ENCODE assay signal across 8 cellular contexts in the genomic region with DNA sequence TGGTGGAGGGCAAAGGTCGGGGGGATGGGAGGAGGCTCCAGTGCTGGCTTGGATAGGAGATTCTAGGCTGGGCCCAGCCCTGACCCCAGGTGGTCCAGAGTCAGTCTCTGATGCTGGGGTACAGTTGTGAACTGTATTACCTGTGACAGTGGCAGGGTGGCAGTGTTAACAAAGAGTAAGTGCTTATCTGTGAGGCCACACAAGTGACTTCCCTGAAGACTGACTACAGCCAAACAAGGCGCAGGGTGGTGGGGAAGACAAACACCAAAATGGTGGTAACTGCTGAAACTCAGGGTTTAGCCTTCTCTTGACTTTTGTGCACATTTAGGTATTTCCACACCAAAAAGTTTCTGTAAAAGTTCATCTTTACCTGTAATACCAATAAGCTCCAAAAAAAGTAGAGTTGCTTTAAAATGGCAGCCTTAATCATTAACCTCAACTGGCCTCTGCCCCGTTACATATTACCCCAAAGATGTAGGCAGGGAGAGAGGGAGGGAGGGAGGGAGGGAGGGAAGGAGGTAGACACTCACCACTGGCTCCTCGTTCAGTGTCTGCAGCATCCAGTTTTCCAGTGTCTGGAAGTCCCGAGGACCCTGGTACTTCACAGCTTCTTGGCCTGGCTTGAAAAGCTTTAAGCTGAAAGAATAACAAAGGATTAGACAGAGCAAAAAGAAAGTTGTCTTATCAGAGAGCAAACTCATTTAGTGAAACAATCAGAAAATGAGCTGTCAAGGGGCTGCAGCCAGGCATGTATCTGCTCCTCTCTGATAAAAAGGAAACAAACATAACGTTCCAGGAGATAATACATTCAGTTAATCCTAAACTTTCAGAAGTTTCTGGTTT.
DNase-seq lines count a peak whose midpoint lies in the region; ATAC-seq and TF ChIP-seq lines count a peak whose summit lies in the region.

No MANE protein-coding gene starts in this region.

- H3K4me3 ChIP-seq in choroid plexus epithelial cell (ENCODE audit: low read depth, low read length), result no peak overlapping the region
- no peak overlapping the region for H3K4me3 ChIP-seq in retinal pigment epithelial cell (ENCODE audit: low read length)

- ATAC-seq in HG02623 (IDR thresholded peaks at IDR 0.05; ENCODE audit: unreplicated experiment), result no peak
- no peak for ATAC-seq in GM19395 (IDR thresholded peaks at IDR 0.05; ENCODE audit: unreplicated experiment)

- peak; percentile 8 for DNase-seq in NCI-H146 (lab: John Stamatoyannopoulos, UW)
- no peak for DNase-seq in NCI-H146 treated with DMSO at 0.1 percent for 48 hours (lab: John Stamatoyannopoulos, UW; ENCODE audit: unreplicated experiment)
- DNase-seq in HK-2 (ENCODE audit: unreplicated experiment), result peak; percentile 25
- DNase-seq in choroid plexus epithelial cell (ENCODE audit: low read depth), result no peak
- DNase-seq in retinal pigment epithelial cell (ENCODE audit: low read depth), result no peak
- DNase-seq in stimulated activated CD4-positive, alpha-beta T cell treated with anti-CD3 and anti-CD28 coated beads, Interleukin-4, amount 100 ng/mL, for 1 hour, result no peak

- TF ChIP-seq CTCF in choroid plexus epithelial cell (conservative IDR thresholded peaks at IDR 0.05; ENCODE audit: low read depth, low read length) (peak; percentile 29), retinal pigment epithelial cell (conservative IDR thresholded peaks at IDR 0.05; ENCODE audit: low read depth, low read length) (peak; percentile 5)

Comparison
In these comparisons a context has a peak if more than half of its experiments do, and no peak if none do; other contexts are left out.
1. DNase-seq: peak in NCI-H146 (single experiment) and HK-2 (single experiment); none in NCI-H146 treated with DMSO at 0.1 percent for 48 hours (single experiment), choroid plexus epithelial cell (single experiment), retinal pigment epithelial cell (single experiment) and stimulated activated CD4-positive, alpha-beta T cell treated with anti-CD3 and anti-CD28 coated beads, Interleukin-4, amount 100 ng/mL, for 1 hour (single experiment).